ENCODE assay signal across 30 cellular contexts in genomic region chr14:53525608-53526007, GRCh38.
DNase-seq lines count a peak whose midpoint lies in the region; ATAC-seq and TF ChIP-seq lines count a peak whose summit lies in the region.
"Had no signal": no experiment of that assay in that cellular context is flagged by ENCODE, and none has a peak within 500 bp of the region (broad histone marks: within the 10 kb centered on the region; RNA-seq: fewer than 3 reads in every experiment).

No MANE protein-coding gene starts in this region.

- H3K4me1 Mint-ChIP-seq in neural crest cell = peaks cover 4% of the 10 kb centered on the region
- H3K4me1 Mint-ChIP-seq in activated T-cell treated with anti-CD3 and anti-CD28 coated beads, Interleukin-2, amount 50 U/mL, for 4 hours (ENCODE audit: low read depth) = no peaks in the 10 kb centered on the region
- H3K4me1 Mint-ChIP-seq: activated naive CD4-positive, alpha-beta T cell treated with anti-CD3 and anti-CD28 coated beads, Interleukin-2, amount 10 ng/mL, durations not matched to agents 7 days and 5 days; activated T-helper 17 cell treated with anti-CD3 and anti-CD28 coated beads, Interleukin-2, amount 50 U/mL, for 72 hours; CD4-positive, alpha-beta memory T cell had no signal

- H3K4me2 ChIP-seq in OCI-LY7 (ENCODE audit: low read length) = no peak overlapping the region
- H3K4me2 ChIP-seq: smooth muscle cell had no signal

- ATAC-seq in left ventricle myocardium superior = peak; percentile 55
- no peak for ATAC-seq in activated T-cell treated with anti-CD3 and anti-CD28 coated beads, Interleukin-2, amount 50 U/mL, for 4 hours
- ATAC-seq: activated CD8-positive, alpha-beta T cell treated with anti-CD3 and anti-CD28 coated beads for 36 hours; activated T-helper 17 cell treated with anti-CD3 and anti-CD28 coated beads, Interleukin-2, amount 50 U/mL, for 72 hours; naive thymus-derived CD4-positive, alpha-beta T cell; SK-N-SH treated with all-trans-retinoic acid at 6 μM for 48 hours had no signal

- CTCF ChIA-PET in OCI-LY7 (lab: Charles Lee; ENCODE audit: unreplicated experiment) = interaction anchor here (0.7 kb wide), 1 partner anchor 24 kb away, joined by 3 read pairs; no protein-coding TSS in a partner anchor

- H3K27ac ChIP-seq in left ventricle myocardium inferior (replicated peaks) (no peak overlapping the region), OCI-LY7 (ENCODE audit: low read depth, low read length, poor library complexity, severe bottlenecking) (no peak overlapping the region)
- H3K27ac ChIP-seq: HL-60, suprapubic skin had no signal

- DNase-seq in left ventricle myocardium superior (no peak), left ventricle myocardium inferior (no peak), fibroblast of gingiva (ENCODE audit: low read depth) (peak; percentile 81), neural crest cell (ENCODE audit: low read depth, low spot score) (no peak), OCI-LY7 (ENCODE audit: low spot score) (no peak), posterior cingulate gyrus (no peak), H7 (no peak)
- DNase-seq in activated T-cell treated with anti-CD3 and anti-CD28 coated beads, Interleukin-2, amount 50 U/mL, for 4 hours = no peak
- DNase-seq: activated CD8-positive, alpha-beta memory T cell treated with anti-CD3 and anti-CD28 coated beads, Interleukin-2, amount 50 U/mL, for 48 hours; activated CD8-positive, alpha-beta T cell treated with anti-CD3 and anti-CD28 coated beads for 36 hours; activated naive CD4-positive, alpha-beta T cell treated with anti-CD3 and anti-CD28 coated beads, Interleukin-2, amount 10 ng/mL, durations not matched to agents 7 days and 5 days; amniotic stem cell; CD4-positive, alpha-beta memory T cell; glutamatergic neuron; islet precursor cell; Karpas-422; midbrain; naive thymus-derived CD4-positive, alpha-beta T cell; NCI-H1417 treated with DMSO at 0.1 percent for 48 hours; NCI-H2029 treated with DMSO at 0.1 percent for 48 hours; NCI-H524 treated with DMSO at 0.1 percent for 48 hours; PC-3; retina; stimulated activated naive CD4-positive, alpha-beta T cell treated with Interleukin-2 at 50 U/mL for 16 hours; T-helper 2 cell had no signal

- BruUV-seq in OCI-LY7 (replicated peaks; lab: Mats Ljungman, UMichigan) = no TSS peak

- no peak overlapping the region for H3K4me3 Mint-ChIP-seq in neural crest cell
- H3K4me3 Mint-ChIP-seq in activated T-cell treated with anti-CD3 and anti-CD28 coated beads, Interleukin-2, amount 50 U/mL, for 4 hours = no peak overlapping the region
- H3K4me3 Mint-ChIP-seq: activated CD8-positive, alpha-beta T cell treated with anti-CD3 and anti-CD28 coated beads for 36 hours; activated naive CD4-positive, alpha-beta T cell treated with anti-CD3 and anti-CD28 coated beads, Interleukin-2, amount 10 ng/mL, durations not matched to agents 7 days and 5 days; activated T-helper 17 cell treated with anti-CD3 and anti-CD28 coated beads, Interleukin-2, amount 50 U/mL, for 72 hours; CD4-positive, alpha-beta memory T cell; naive thymus-derived CD4-positive, alpha-beta T cell had no signal

- no peaks in the 10 kb centered on the region for H3K79me2 ChIP-seq in OCI-LY7 (ENCODE audit: insufficient read depth, low read depth, low read length)

- H3K4me1 ChIP-seq in left ventricle myocardium inferior (no peaks in the 10 kb centered on the region), OCI-LY7 (ENCODE audit: insufficient read depth, low read length, poor library complexity, severe bottlenecking) (no peaks in the 10 kb centered on the region)

- peaks cover 6% of the 10 kb centered on the region for H3K9me3 ChIP-seq in left ventricle myocardium inferior (replicated peaks)
- H3K9me3 ChIP-seq in OCI-LY7 (ENCODE audit: low read length) = no peaks in the 10 kb centered on the region
- H3K9me3 ChIP-seq: suprapubic skin had no signal

- no peaks in the 10 kb centered on the region for H4K20me1 ChIP-seq in OCI-LY7 (ENCODE audit: insufficient read depth, low read length)

- H3K9me2 ChIP-seq in OCI-LY7 (ENCODE audit: insufficient read depth, low read length) = no peaks in the 10 kb centered on the region

- peak overlapping the region; percentile 35 for H3K27ac Mint-ChIP-seq in neural crest cell (ENCODE audit: unreplicated experiment)
- H3K27ac Mint-ChIP-seq: activated CD8-positive, alpha-beta T cell treated with anti-CD3 and anti-CD28 coated beads for 36 hours; activated naive CD4-positive, alpha-beta T cell treated with anti-CD3 and anti-CD28 coated beads, Interleukin-2, amount 10 ng/mL, durations not matched to agents 7 days and 5 days; activated T-helper 17 cell treated with anti-CD3 and anti-CD28 coated beads, Interleukin-2, amount 50 U/mL, for 72 hours; CD4-positive, alpha-beta memory T cell; naive thymus-derived CD4-positive, alpha-beta T cell had no signal

- H2AFZ ChIP-seq in OCI-LY7 (ENCODE audit: low read length) = no peak overlapping the region

- intact Hi-C loops in left ventricle myocardium superior (cut with micrococcal nuclease) (no loop called here), left ventricle myocardium inferior (cut with micrococcal nuclease) (no loop called here), OCI-LY7 (cut with micrococcal nuclease; ENCODE audit: unreplicated experiment) (no loop called here), posterior cingulate gyrus (cut with DNase I) (no loop called here)

- no peak for TF ChIP-seq CTCF in left ventricle myocardium inferior (IDR thresholded peaks at IDR 0.05; ENCODE audit: borderline replicate concordance)
- TF ChIP-seq CTCF in neural crest cell (conservative IDR thresholded peaks at IDR 0.05) = no peak
- TF ChIP-seq CTCF in OCI-LY7 (conservative IDR thresholded peaks at IDR 0.05; ENCODE audit: low read length) = no peak

- peaks cover 3% of the 10 kb centered on the region for H3K9me3 Mint-ChIP-seq in neural crest cell
- H3K9me3 Mint-ChIP-seq in activated T-cell treated with anti-CD3 and anti-CD28 coated beads, Interleukin-2, amount 50 U/mL, for 4 hours = peaks cover 7% of the 10 kb centered on the region
- H3K9me3 Mint-ChIP-seq: activated CD8-positive, alpha-beta T cell treated with anti-CD3 and anti-CD28 coated beads for 36 hours; activated T-helper 17 cell treated with anti-CD3 and anti-CD28 coated beads, Interleukin-2, amount 50 U/mL, for 72 hours had no signal

- no peaks in the 10 kb centered on the region for H3K27me3 Mint-ChIP-seq in neural crest cell (ENCODE audit: low read depth)
- no peaks in the 10 kb centered on the region for H3K27me3 Mint-ChIP-seq in activated T-cell treated with anti-CD3 and anti-CD28 coated beads, Interleukin-2, amount 50 U/mL, for 4 hours (ENCODE audit: low read depth)
- H3K27me3 Mint-ChIP-seq: activated CD8-positive, alpha-beta T cell treated with anti-CD3 and anti-CD28 coated beads for 36 hours; activated naive CD4-positive, alpha-beta T cell treated with anti-CD3 and anti-CD28 coated beads, Interleukin-2, amount 10 ng/mL, durations not matched to agents 7 days and 5 days; activated T-helper 17 cell treated with anti-CD3 and anti-CD28 coated beads, Interleukin-2, amount 50 U/mL, for 72 hours; CD4-positive, alpha-beta memory T cell; naive thymus-derived CD4-positive, alpha-beta T cell had no signal

- peaks cover 2% of the 10 kb centered on the region for H3K36me3 Mint-ChIP-seq in neural crest cell (ENCODE audit: low read depth)
- H3K36me3 Mint-ChIP-seq in activated T-cell treated with anti-CD3 and anti-CD28 coated beads, Interleukin-2, amount 50 U/mL, for 4 hours (ENCODE audit: insufficient read depth) = no peaks in the 10 kb centered on the region
- H3K36me3 Mint-ChIP-seq: activated naive CD4-positive, alpha-beta T cell treated with anti-CD3 and anti-CD28 coated beads, Interleukin-2, amount 10 ng/mL, durations not matched to agents 7 days and 5 days; CD4-positive, alpha-beta memory T cell had no signal

- H3K36me3 ChIP-seq in left ventricle myocardium inferior (no peaks in the 10 kb centered on the region), OCI-LY7 (ENCODE audit: insufficient read depth, low read length) (no peaks in the 10 kb centered on the region), H7 (replicated peaks; ENCODE audit: control insufficient read depth, insufficient read depth, low read length) (no peaks in the 10 kb centered on the region)
- H3K36me3 ChIP-seq: suprapubic skin had no signal

- no peak overlapping the region for H3K4me3 ChIP-seq in left ventricle myocardium inferior
- no peak overlapping the region for H3K4me3 ChIP-seq in OCI-LY7 (ENCODE audit: low read depth, low read length, poor library complexity, severe bottlenecking)
- H3K4me3 ChIP-seq in H7 (ENCODE audit: insufficient read depth, low read depth, low read length) = no peak overlapping the region
- H3K4me3 ChIP-seq: smooth muscle cell, suprapubic skin had no signal

- H3K27me3 ChIP-seq in left ventricle myocardium inferior (ENCODE audit: low read depth) = no peaks in the 10 kb centered on the region
- H3K27me3 ChIP-seq in H7 (ENCODE audit: control insufficient read depth, insufficient read depth, low read length) = no peaks in the 10 kb centered on the region
- H3K27me3 ChIP-seq: suprapubic skin had no signal

- POLR2A ChIA-PET in OCI-LY7 (lab: Charles Lee) = interaction anchor here (1.2 kb wide), 1 partner anchor 12 kb away, joined by 3 read pairs; no protein-coding TSS in a partner anchor
